14 cellular contexts compared by ENCODE assay signal in the genomic region with DNA sequence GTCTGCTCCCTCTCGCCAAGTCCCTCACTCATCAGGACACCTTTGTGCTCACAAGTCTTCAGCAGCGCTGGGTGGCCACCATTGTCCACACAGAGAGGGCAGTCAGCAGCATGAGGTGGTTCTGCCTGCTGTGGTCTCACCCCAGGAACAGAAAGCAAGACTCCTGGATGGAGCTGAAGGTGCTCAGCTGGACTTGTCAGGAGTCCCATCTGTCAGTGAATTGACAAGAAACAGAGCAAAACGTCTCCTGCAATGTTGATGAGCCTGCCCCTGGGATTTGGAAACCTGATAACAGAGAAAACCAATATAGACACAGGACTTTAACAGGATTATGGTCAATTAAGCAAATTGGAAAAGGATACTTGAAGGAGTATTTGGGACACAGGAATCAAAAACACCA.
DNase-seq lines count a peak whose midpoint lies in the region; TF ChIP-seq lines count a peak whose summit lies in the region.
"Had no signal": no experiment of that assay in that cellular context is flagged by ENCODE, and none has a peak within 500 bp of the region (broad histone marks: within the 10 kb centered on the region; RNA-seq: fewer than 3 reads in every experiment).

No MANE protein-coding gene starts in this region.

- H3K36me3 Mint-ChIP-seq in neural progenitor cell, result no peaks in the 10 kb centered on the region

- no peaks in the 10 kb centered on the region for H3K4me1 ChIP-seq in A673 (ENCODE audit: insufficient read depth, low read length, poor library complexity, severe bottlenecking)
- peaks cover 4% of the 10 kb centered on the region for H3K4me1 ChIP-seq in neural progenitor cell

- TF ChIP-seq CTCF in A673 (conservative IDR thresholded peaks at IDR 0.05; ENCODE audit: low read depth, low read length) (no peak), neural progenitor cell (IDR thresholded peaks at IDR 0.05) (no peak)

- H3K27me3 ChIP-seq in A673 (replicated peaks; ENCODE audit: insufficient read depth, low read depth, low read length, poor library complexity), result no peaks in the 10 kb centered on the region
- no peaks in the 10 kb centered on the region for H3K27me3 ChIP-seq in neural progenitor cell

- no peak overlapping the region for H3K4me3 Mint-ChIP-seq in neural progenitor cell

- no peak overlapping the region for H2AFZ ChIP-seq in neural progenitor cell (replicated peaks)

- H3K27ac Mint-ChIP-seq in neural progenitor cell, result no peak overlapping the region
- H3K27ac Mint-ChIP-seq: CD4-positive, alpha-beta T cell had no signal

- no peak overlapping the region for H3K9ac ChIP-seq in neural progenitor cell

- POLR2A ChIA-PET in A673 (lab: Charles Lee; ENCODE audit: low non-redundant PET), result no interaction called here

- H3K4me2 ChIP-seq in neural progenitor cell, result no peak overlapping the region

- no peaks in the 10 kb centered on the region for H3K79me2 ChIP-seq in neural progenitor cell (ENCODE audit: low read depth)

- peaks cover 9% of the 10 kb centered on the region for H3K27me3 Mint-ChIP-seq in neural progenitor cell (ENCODE audit: insufficient read depth, low read depth)

- H3F3A ChIP-seq in neural progenitor cell (ENCODE audit: low read depth), result no peaks in the 10 kb centered on the region

- H3K36me3 ChIP-seq in A673 (ENCODE audit: insufficient read depth, low read length, poor library complexity, severe bottlenecking) (no peaks in the 10 kb centered on the region), neural progenitor cell (no peaks in the 10 kb centered on the region)

- H3K9me3 ChIP-seq in A673 (ENCODE audit: low read depth, low read length, poor library complexity, severe bottlenecking) (no peaks in the 10 kb centered on the region), neural progenitor cell (ENCODE audit: low read depth) (no peaks in the 10 kb centered on the region)
- H3K9me3 ChIP-seq: Caco-2 had no signal

- H4K20me1 ChIP-seq in neural progenitor cell (ENCODE audit: low read depth), result no peaks in the 10 kb centered on the region

- CTCF ChIA-PET in A673 (lab: Charles Lee), result no interaction called here

- H3K9me3 Mint-ChIP-seq in neural progenitor cell, result no peaks in the 10 kb centered on the region
- H3K9me3 Mint-ChIP-seq: CD4-positive, alpha-beta T cell had no signal

- DNase-seq in A673 (ENCODE audit: low spot score) (peak; percentile 7), NCI-H2171 (lab: John Stamatoyannopoulos, UW) (peak; percentile 35), SK-N-DZ (ENCODE audit: low spot score) (peak; percentile 98), neural progenitor cell (ENCODE audit: low spot score) (peak; percentile 3), NCI-H2081 (lab: John Stamatoyannopoulos, UW) (no peak)
- no peak for DNase-seq in activated CD4-positive, alpha-beta T cell treated with anti-CD3 and anti-CD28 coated beads for 48 hours
- DNase-seq in effector CD4-positive, alpha-beta T cell, result no peak
- DNase-seq: Caco-2; CD4-positive, alpha-beta T cell; DMS53; GOT3; NCI-H1105 treated with DMSO at 0.1 percent for 48 hours; NCI-H1694; NCI-H748 treated with DMSO at 0.1 percent for 48 hours had no signal

- intact Hi-C loops in A673 (cut with micrococcal nuclease; ENCODE audit: unreplicated experiment), result no loop called here

- H3K4me3 ChIP-seq in A673 (ENCODE audit: low read depth, low read length, poor library complexity, severe bottlenecking), result no peak overlapping the region
- no peak overlapping the region for H3K4me3 ChIP-seq in neural progenitor cell

- H3K4me1 Mint-ChIP-seq in neural progenitor cell, result peaks cover 15% of the 10 kb centered on the region

- H3K27ac ChIP-seq in A673 (ENCODE audit: low read depth, low read length, poor library complexity, severe bottlenecking), result no peak overlapping the region
- H3K27ac ChIP-seq in neural progenitor cell, result no peak overlapping the region

- no TSS peak for BruUV-seq in A673 (replicated peaks; lab: Mats Ljungman, UMichigan)

Comparison
In these comparisons a context has a peak if more than half of its experiments do, and no peak if none do; other contexts are left out.
1. DNase-seq: peak in A673 (single experiment), NCI-H2171 (single experiment), SK-N-DZ (single experiment) and neural progenitor cell (single experiment); none in activated CD4-positive, alpha-beta T cell treated with anti-CD3 and anti-CD28 coated beads for 48 hours (single experiment), effector CD4-positive, alpha-beta T cell (single experiment) and NCI-H2081 (0 of 2).